8 cellular contexts compared by ENCODE assay signal in the genomic region with DNA sequence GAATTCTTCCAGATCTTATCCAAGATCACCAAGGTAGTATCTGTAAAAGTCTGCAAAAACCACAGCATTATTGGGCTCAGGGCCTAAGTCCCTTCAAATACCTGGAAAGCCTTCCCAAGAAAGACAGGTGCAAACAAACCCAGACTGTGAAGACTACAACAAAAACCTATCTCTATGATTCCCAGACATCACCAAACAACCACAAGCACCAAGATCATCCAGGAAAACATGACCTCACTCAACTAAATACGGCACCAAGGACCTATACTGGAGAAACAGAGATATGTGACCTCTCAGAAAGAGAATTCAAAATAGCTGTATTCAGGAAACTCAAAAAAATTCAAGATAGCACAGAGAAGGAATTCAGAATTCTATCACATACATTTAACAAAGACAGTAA.
"Had no signal": no experiment of that assay in that cellular context is flagged by ENCODE, and none has a peak within 500 bp of the region (broad histone marks: within the 10 kb centered on the region; RNA-seq: fewer than 3 reads in every experiment).

No MANE protein-coding gene starts in this region.

- H3K36me3 ChIP-seq: HAP-1 had no signal

- DNase-seq: GM23248, GOT3, H7, HCEC 1CT, HFFc6 had no signal

- H3K27ac Mint-ChIP-seq: GM23338, HFFc6 had no signal

- H3K27ac ChIP-seq: GM23248 had no signal

- H2AFZ ChIP-seq: GM23248, GM23338 had no signal

- H3K9me3 Mint-ChIP-seq: GM23338, HFFc6 had no signal

- H3K9me3 ChIP-seq: HAP-1 had no signal

- H3K4me3 ChIP-seq: GM23248, GM23338, HAP-1 had no signal

- H3K4me2 ChIP-seq: GM23338 had no signal

- H3K4me3 Mint-ChIP-seq: GM23338, HFFc6 had no signal

- H3K4me1 Mint-ChIP-seq: GM23338 had no signal

- FAIRE-seq: H54 had no signal

- H3K4me1 ChIP-seq: HAP-1 had no signal

- H3K9ac ChIP-seq: GM23248 had no signal
